Comparison of ENCODE assay signal across 16 cellular contexts in genomic region chr9:29701971-29702370, GRCh38.
A peak's percentile ranks its signal among the peaks of the same experiment; 100 is the strongest.
DNase-seq lines count a peak whose midpoint lies in the region; ATAC-seq, FAIRE-seq and TF ChIP-seq lines count a peak whose summit lies in the region.
"Had no signal": no experiment of that assay in that cellular context is flagged by ENCODE, and none has a peak within 500 bp of the region (broad histone marks: within the 10 kb centered on the region; RNA-seq: fewer than 3 reads in every experiment).

No MANE protein-coding gene starts in this region.

- peaks cover 11% of the 10 kb centered on the region for H3K4me1 ChIP-seq in A673 (ENCODE audit: insufficient read depth, low read length, poor library complexity, severe bottlenecking)
- H3K4me1 ChIP-seq in GM23338 (ENCODE audit: insufficient read depth), result no peaks in the 10 kb centered on the region
- no peaks in the 10 kb centered on the region for H3K4me1 ChIP-seq in astrocyte (ENCODE audit: insufficient read depth, low read length)
- H3K4me1 ChIP-seq in ovary (ENCODE audit: insufficient read depth), result no peaks in the 10 kb centered on the region
- H3K4me1 ChIP-seq: BLaER1, HAP-1 had no signal

- H3K4me3 Mint-ChIP-seq in GM23338, result no peak overlapping the region
- H3K4me3 Mint-ChIP-seq in astrocyte (ENCODE audit: unreplicated experiment), result no peak overlapping the region
- H3K4me3 Mint-ChIP-seq: CD14-positive monocyte; CD4-positive, alpha-beta memory T cell had no signal

- H4K20me1 ChIP-seq in GM23338 (replicated peaks; ENCODE audit: insufficient read depth) (no peaks in the 10 kb centered on the region), astrocyte (ENCODE audit: insufficient read depth, low read length) (no peaks in the 10 kb centered on the region)
- H4K20me1 ChIP-seq: BLaER1 had no signal

- peak overlapping the region; percentile 33; the same call in 1 of the 2 replicates for H2AFZ ChIP-seq in GM23338
- H2AFZ ChIP-seq in astrocyte (ENCODE audit: low read depth, low read length), result no peak overlapping the region

- H3K9me3 Mint-ChIP-seq in GM23338 (no peaks in the 10 kb centered on the region), astrocyte (ENCODE audit: unreplicated experiment) (no peaks in the 10 kb centered on the region)

- H3K4me3 ChIP-seq in A673 (ENCODE audit: low read depth, low read length, poor library complexity, severe bottlenecking) (no peak overlapping the region), GM23338 (no peak overlapping the region), astrocyte (ENCODE audit: insufficient read depth, low read depth, low read length) (no peak overlapping the region), fibroblast of pulmonary artery (replicated peaks; ENCODE audit: low read depth, low read length) (no peak overlapping the region), H7 (ENCODE audit: insufficient read depth, low read depth, low read length) (no peak overlapping the region), ovary (no peak overlapping the region)
- H3K4me3 ChIP-seq: BLaER1, HAP-1 had no signal

- no peaks in the 10 kb centered on the region for H3K36me3 ChIP-seq in A673 (ENCODE audit: insufficient read depth, low read length, poor library complexity, severe bottlenecking)
- no peaks in the 10 kb centered on the region for H3K36me3 ChIP-seq in GM23338 (ENCODE audit: insufficient read depth)
- no peaks in the 10 kb centered on the region for H3K36me3 ChIP-seq in astrocyte (ENCODE audit: insufficient read depth, low read length)
- H3K36me3 ChIP-seq in H7 (replicated peaks; ENCODE audit: control insufficient read depth, insufficient read depth, low read length), result no peaks in the 10 kb centered on the region
- H3K36me3 ChIP-seq in ovary, result no peaks in the 10 kb centered on the region
- H3K36me3 ChIP-seq: BLaER1, HAP-1 had no signal

- POLR2A ChIA-PET in A673 (lab: Charles Lee; ENCODE audit: low non-redundant PET), result no interaction called here

- FAIRE-seq in astrocyte (lab: Jason Lieb, UNC), result no peak
- FAIRE-seq: A204.1, H1 had no signal

- H3K27ac ChIP-seq in A673 (ENCODE audit: low read depth, low read length, poor library complexity, severe bottlenecking) (peak overlapping the region; percentile 66), GM23338 (ENCODE audit: low read depth) (no peak overlapping the region), astrocyte (ENCODE audit: low read depth, low read length) (no peak overlapping the region), ovary (no peak overlapping the region)
- H3K27ac ChIP-seq: BLaER1 had no signal

- no peak for TF ChIP-seq EP300 in ovary (IDR thresholded peaks at IDR 0.05)

- H3K36me3 Mint-ChIP-seq in GM23338 (ENCODE audit: low read depth), result no peaks in the 10 kb centered on the region
- no peaks in the 10 kb centered on the region for H3K36me3 Mint-ChIP-seq in astrocyte (ENCODE audit: low read depth, unreplicated experiment)
- H3K36me3 Mint-ChIP-seq: CD14-positive monocyte; CD4-positive, alpha-beta memory T cell had no signal

- H3K27ac Mint-ChIP-seq in GM23338 (peak overlapping the region; percentile 91), astrocyte (ENCODE audit: unreplicated experiment) (peak overlapping the region; percentile 77)
- H3K27ac Mint-ChIP-seq: CD14-positive monocyte had no signal

- no peak for TF ChIP-seq POLR2A in ovary (IDR thresholded peaks at IDR 0.05)

- H3K4me1 Mint-ChIP-seq in GM23338, result no peaks in the 10 kb centered on the region; the same call in 2 of the 3 replicates
- peaks cover 13% of the 10 kb centered on the region for H3K4me1 Mint-ChIP-seq in astrocyte (ENCODE audit: low read depth, unreplicated experiment)
- H3K4me1 Mint-ChIP-seq: CD14-positive monocyte; CD4-positive, alpha-beta memory T cell had no signal

- TF ChIP-seq CTCF in A673 (conservative IDR thresholded peaks at IDR 0.05; ENCODE audit: low read depth, low read length) (no peak), GM23338 (conservative IDR thresholded peaks at IDR 0.05; ENCODE audit: low read depth in 2 of 2) (no peak), astrocyte (IDR thresholded peaks at IDR 0.05; ENCODE audit: insufficient read depth, low read depth, low read length) (no peak), fibroblast of pulmonary artery (IDR thresholded peaks at IDR 0.05; ENCODE audit: low read length, missing control alignments) (no peak), ovary (IDR thresholded peaks at IDR 0.05) (no peak)

- no peaks in the 10 kb centered on the region for H3K9me2 ChIP-seq in GM23338 (ENCODE audit: insufficient read depth)

- no peaks in the 10 kb centered on the region for H3K27me3 Mint-ChIP-seq in GM23338 (ENCODE audit: insufficient read depth, low read depth, poor library complexity)
- H3K27me3 Mint-ChIP-seq in astrocyte (ENCODE audit: low read depth, unreplicated experiment), result no peaks in the 10 kb centered on the region
- H3K27me3 Mint-ChIP-seq: CD4-positive, alpha-beta memory T cell had no signal

- no peak overlapping the region for H3K4me2 ChIP-seq in GM23338
- no peak overlapping the region for H3K4me2 ChIP-seq in astrocyte (ENCODE audit: low read length)
- H3K4me2 ChIP-seq: BLaER1 had no signal

- CTCF ChIA-PET in A673 (lab: Charles Lee), result no interaction called here

- intact Hi-C loops in A673 (cut with micrococcal nuclease; ENCODE audit: unreplicated experiment), result loop anchor here (10.0 kb wide), 1 partner anchor 63 kb away; no protein-coding TSS in a partner anchor
- intact Hi-C loops in ovary (cut with DNase I), result no loop called here

- no peak overlapping the region for H3K9ac ChIP-seq in astrocyte (ENCODE audit: low read length)
- H3K9ac ChIP-seq: BLaER1 had no signal

- no TSS peak for BruUV-seq in A673 (replicated peaks; lab: Mats Ljungman, UMichigan)

- no peaks in the 10 kb centered on the region for H3K79me2 ChIP-seq in GM23338 (replicated peaks; ENCODE audit: insufficient read depth)
- no peaks in the 10 kb centered on the region for H3K79me2 ChIP-seq in astrocyte (ENCODE audit: insufficient read depth, low read length)

- no peaks in the 10 kb centered on the region for H3F3A ChIP-seq in GM23338 (replicated peaks; ENCODE audit: low read depth)

- ATAC-seq in GM23338, result no peak

- H3K9me3 ChIP-seq in A673 (ENCODE audit: low read depth, low read length, poor library complexity, severe bottlenecking) (no peaks in the 10 kb centered on the region), astrocyte (ENCODE audit: insufficient read depth, low read depth, low read length) (no peaks in the 10 kb centered on the region), ovary (no peaks in the 10 kb centered on the region)
- H3K9me3 ChIP-seq: BLaER1, HAP-1 had no signal

- DNase-seq in A673 (ENCODE audit: low spot score) (no peak), GM23338 (ENCODE audit: low spot score) (no peak), astrocyte (ENCODE audit: low read depth) (no peak), fibroblast of pulmonary artery (ENCODE audit: low read depth) (peak; percentile 1), NCI-H1092 treated with DMSO at 0.1 percent for 48 hours (lab: John Stamatoyannopoulos, UW) (no peak), H7 (no peak), ovary (no peak)
- no peak for DNase-seq in stimulated activated CD4-positive, alpha-beta T cell treated with anti-CD3 and anti-CD28 coated beads, Interleukin-2, amount 100 ng/mL, for 48 hours
- DNase-seq: CD4-positive, alpha-beta memory T cell; DMS79 treated with DMSO at 0.1 percent for 48 hours; GF-D8 had no signal

- H3K27me3 ChIP-seq in A673 (replicated peaks; ENCODE audit: insufficient read depth, low read depth, low read length, poor library complexity) (no peaks in the 10 kb centered on the region), GM23338 (ENCODE audit: insufficient read depth) (no peaks in the 10 kb centered on the region), astrocyte (ENCODE audit: insufficient read depth, low read length) (no peaks in the 10 kb centered on the region), H7 (ENCODE audit: control insufficient read depth, insufficient read depth, low read length) (no peaks in the 10 kb centered on the region), ovary (peaks cover 4% of the 10 kb centered on the region)
- H3K27me3 ChIP-seq: BLaER1 had no signal

TF ChIP-seq in GM23338, 12 proteins besides CTCF, POLR2A, EP300 and RAD21 (continues in another document):
- TF ChIP-seq, protein P1, sequence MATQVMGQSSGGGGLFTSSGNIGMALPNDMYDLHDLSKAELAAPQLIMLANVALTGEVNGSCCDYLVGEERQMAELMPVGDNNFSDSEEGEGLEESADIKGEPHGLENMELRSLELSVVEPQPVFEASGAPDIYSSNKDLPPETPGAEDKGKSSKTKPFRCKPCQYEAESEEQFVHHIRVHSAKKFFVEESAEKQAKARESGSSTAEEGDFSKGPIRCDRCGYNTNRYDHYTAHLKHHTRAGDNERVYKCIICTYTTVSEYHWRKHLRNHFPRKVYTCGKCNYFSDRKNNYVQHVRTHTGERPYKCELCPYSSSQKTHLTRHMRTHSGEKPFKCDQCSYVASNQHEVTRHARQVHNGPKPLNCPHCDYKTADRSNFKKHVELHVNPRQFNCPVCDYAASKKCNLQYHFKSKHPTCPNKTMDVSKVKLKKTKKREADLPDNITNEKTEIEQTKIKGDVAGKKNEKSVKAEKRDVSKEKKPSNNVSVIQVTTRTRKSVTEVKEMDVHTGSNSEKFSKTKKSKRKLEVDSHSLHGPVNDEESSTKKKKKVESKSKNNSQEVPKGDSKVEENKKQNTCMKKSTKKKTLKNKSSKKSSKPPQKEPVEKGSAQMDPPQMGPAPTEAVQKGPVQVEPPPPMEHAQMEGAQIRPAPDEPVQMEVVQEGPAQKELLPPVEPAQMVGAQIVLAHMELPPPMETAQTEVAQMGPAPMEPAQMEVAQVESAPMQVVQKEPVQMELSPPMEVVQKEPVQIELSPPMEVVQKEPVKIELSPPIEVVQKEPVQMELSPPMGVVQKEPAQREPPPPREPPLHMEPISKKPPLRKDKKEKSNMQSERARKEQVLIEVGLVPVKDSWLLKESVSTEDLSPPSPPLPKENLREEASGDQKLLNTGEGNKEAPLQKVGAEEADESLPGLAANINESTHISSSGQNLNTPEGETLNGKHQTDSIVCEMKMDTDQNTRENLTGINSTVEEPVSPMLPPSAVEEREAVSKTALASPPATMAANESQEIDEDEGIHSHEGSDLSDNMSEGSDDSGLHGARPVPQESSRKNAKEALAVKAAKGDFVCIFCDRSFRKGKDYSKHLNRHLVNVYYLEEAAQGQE (IDR thresholded peaks at IDR 0.05; ENCODE audit: unreplicated experiment), result no peak
- TF ChIP-seq NANOG (IDR thresholded peaks at IDR 0.05; ENCODE audit: borderline replicate concordance), result no peak
- TF ChIP-seq ZNF114 (CRISPR knock-in tag; IDR thresholded peaks at IDR 0.05), result no peak
- TF ChIP-seq POLR2AphosphoS5 (IDR thresholded peaks at IDR 0.05; ENCODE audit: low read depth), result no peak
- TF ChIP-seq EZH2 (IDR thresholded peaks at IDR 0.05; ENCODE audit: low read depth, unreplicated experiment), result no peak
- no peak for TF ChIP-seq ETS1 (IDR thresholded peaks at IDR 0.05)
